In the genomic region with DNA sequence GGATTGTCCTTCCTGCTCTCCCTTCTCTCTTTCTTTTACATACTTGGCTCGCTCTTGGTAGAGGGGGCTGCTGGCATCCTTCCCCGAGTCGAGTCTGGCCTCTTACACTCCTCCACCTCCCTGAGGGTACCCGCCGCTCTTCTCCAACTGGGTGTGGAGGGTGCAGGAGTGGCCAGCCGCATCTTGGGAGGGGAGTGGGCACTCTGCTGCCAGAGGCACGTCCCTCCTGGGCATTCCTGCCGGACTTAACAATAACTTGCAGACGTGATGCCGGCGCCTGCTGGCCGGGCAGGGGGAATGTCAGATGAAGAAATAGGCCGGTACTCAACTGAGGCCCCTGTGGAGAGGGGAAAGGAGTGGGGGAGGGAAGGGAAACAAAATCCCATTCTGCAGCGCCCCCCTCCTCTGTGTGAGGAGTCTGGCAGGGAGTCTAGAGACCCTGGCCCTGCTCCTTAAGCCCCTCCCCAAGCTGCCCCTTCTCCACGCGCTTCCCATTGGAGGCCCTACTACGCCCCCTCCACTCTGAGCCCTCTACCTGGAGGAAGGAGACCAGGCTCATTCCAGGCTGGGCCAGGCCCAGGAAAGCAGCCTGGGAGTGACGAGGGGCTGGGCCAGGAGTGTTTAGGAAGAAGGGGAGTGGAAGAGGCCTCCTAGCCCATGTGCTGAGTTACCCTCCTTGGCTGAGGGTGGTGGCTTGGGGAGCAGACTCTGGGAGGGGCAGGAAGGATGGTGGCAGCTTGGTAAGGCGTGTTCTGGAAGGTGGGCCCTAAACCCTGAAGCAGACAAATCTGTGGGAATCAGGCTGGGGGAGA, we compare ENCODE assay signal across 8 cellular contexts. TPM values are rescaled to one million over a fixed set of nuclear protein-coding genes. Genes with fewer than 3 reads are reported as not detected.
DNase-seq lines count a peak whose midpoint lies in the region; ATAC-seq and TF ChIP-seq lines count a peak whose summit lies in the region.

No MANE protein-coding gene starts in this region.

- H3K36me3 ChIP-seq in Panc1 (ENCODE audit: control insufficient read depth, insufficient read depth, low read length) (no peaks in the 10 kb centered on the region), lower lobe of right lung (peaks cover 5% of the 10 kb centered on the region), tibial artery (no peaks in the 10 kb centered on the region)

- TF ChIP-seq CTCF in Panc1 (IDR thresholded peaks at IDR 0.05) (no peak; the same call in 1 of the 2 replicates), lower lobe of right lung (IDR thresholded peaks at IDR 0.05) (no peak), tibial artery (IDR thresholded peaks at IDR 0.05) (peak in 1 of 2 experiments; percentile 16)

- in situ Hi-C loops in Panc1 (cut with HindIII; ENCODE audit: low pct_unique_long_range_greater_than_20kb, low sequenced_read_pairs), result no loop called here

- intact Hi-C loops in Panc1 (cut with micrococcal nuclease; ENCODE audit: unreplicated experiment) (loop anchor here (5.0 to 10.0 kb wide), 2 partner anchors 64 to 114 kb away; no protein-coding TSS in a partner anchor), lower lobe of right lung (cut with DNase I) (loop anchor here (10.0 kb wide), 1 partner anchor 114 kb away; no protein-coding TSS in a partner anchor), tibial artery (cut with DNase I; ENCODE audit: low total_unique reads) (loop anchor here (2.0 kb wide), 1 partner anchor 64 kb away; no protein-coding TSS in a partner anchor)

- H3K9me3 ChIP-seq in Panc1 (ENCODE audit: control insufficient read depth, insufficient read depth, low read depth, low read length) (no peaks in the 10 kb centered on the region), lower lobe of right lung (no peaks in the 10 kb centered on the region), tibial artery (no peaks in the 10 kb centered on the region)

- DNase-seq in SKM-1 treated with dmso at 0.1 percent for 144 hours (lab: John Stamatoyannopoulos, UW; ENCODE audit: unreplicated experiment), result peak; percentile 23
- no peak for DNase-seq in SKM-1 (lab: John Stamatoyannopoulos, UW; ENCODE audit: unreplicated experiment)
- DNase-seq in Panc1 (ENCODE audit: low read depth, low spot score), result peak; percentile 45
- DNase-seq in dedifferentiated amniotic fluid mesenchymal stem cell (ENCODE audit: extremely low spot score), result peak; percentile 54
- peak; percentile 64 for DNase-seq in lower lobe of right lung
- DNase-seq in tibial artery, result peak; percentile 68 to 84
- no peak for DNase-seq in NCI-H748 (lab: John Stamatoyannopoulos, UW; ENCODE audit: unreplicated experiment)

- H3K27me3 ChIP-seq in Panc1 (ENCODE audit: control insufficient read depth, insufficient read depth, low read length), result no peaks in the 10 kb centered on the region
- H3K27me3 ChIP-seq in lower lobe of right lung (ENCODE audit: low read depth), result no peaks in the 10 kb centered on the region
- H3K27me3 ChIP-seq in tibial artery, result no peaks in the 10 kb centered on the region

- peaks cover 30% of the 10 kb centered on the region for H3K4me1 ChIP-seq in Panc1 (ENCODE audit: control insufficient read depth, insufficient read depth, low read length)
- H3K4me1 ChIP-seq in lower lobe of right lung, result peaks cover 50% of the 10 kb centered on the region
- peaks cover 0 to 49% (median 29%) of the 10 kb centered on the region in 4 donors for H3K4me1 ChIP-seq in tibial artery

- peak overlapping the region; percentile 79 for H3K27ac ChIP-seq in Panc1 (ENCODE audit: low read length)
- H3K27ac ChIP-seq in lower lobe of right lung, result peak overlapping the region; percentile 90
- H3K27ac ChIP-seq in tibial artery, result peak overlapping the region; percentile 85 to 86

- H3K4me3 ChIP-seq in Panc1 (ENCODE audit: low read depth in 2 of 2, low read length in 2 of 2) (peak overlapping the region; percentile 56 to 70), lower lobe of right lung (peak overlapping the region; percentile 88), tibial artery (peak overlapping the region; percentile 61 to 67)

- peak; percentile 57 for ATAC-seq in Panc1
- peak; percentile 53 to 55 for ATAC-seq in lower lobe of right lung
- ATAC-seq in GM21515 (IDR thresholded peaks at IDR 0.05; ENCODE audit: unreplicated experiment), result no peak

- no TSS peak for BruUV-seq in Panc1 (replicated peaks; lab: Mats Ljungman, UMichigan)

- CTCF ChIA-PET in Panc1 (lab: Charles Lee), result interaction anchor here (0.6 to 0.7 kb wide), 2 partner anchors 147 to 507 kb away, joined by 4 to 7 read pairs; no protein-coding TSS in a partner anchor

- POLR2A ChIA-PET in Panc1 (lab: Charles Lee), result no interaction called here

RNA-seq across cellular contexts. Expression of a gene that starts 1.8 kb away (rescaled TPM):
- 20.9 TPM for total RNA-seq in Panc1 (2021; ENCODE audit: unreplicated experiment)
- polyA plus RNA-seq in Panc1 (2012; ENCODE audit: insufficient read length), result 15.4 TPM
- 92.3 TPM for total RNA-seq in lower lobe of right lung

Comparison
In these comparisons a context has a peak if more than half of its experiments do, and no peak if none do; other contexts are left out.
1. DNase-seq: peak in SKM-1 treated with dmso at 0.1 percent for 144 hours (single experiment), Panc1 (single experiment), dedifferentiated amniotic fluid mesenchymal stem cell (single experiment), lower lobe of right lung (single experiment) and tibial artery (2 of 2); none in SKM-1 (single experiment) and NCI-H748 (single experiment).
2. Peak in every context shown above with its lines, with median percentiles within 50 percentile points of each other: H3K27ac ChIP-seq and H3K4me3 ChIP-seq.